Comparison of ENCODE assay signal across 1 cellular context in genomic region chr4:141860974-141861373, GRCh38.
TF ChIP-seq lines count a peak whose summit lies in the region.

No MANE protein-coding gene starts in this region.

TF ChIP-seq in WTC11, 78 proteins besides CTCF, POLR2A, EP300 and RAD21 (continued from another document):
- TF ChIP-seq, protein P1, sequence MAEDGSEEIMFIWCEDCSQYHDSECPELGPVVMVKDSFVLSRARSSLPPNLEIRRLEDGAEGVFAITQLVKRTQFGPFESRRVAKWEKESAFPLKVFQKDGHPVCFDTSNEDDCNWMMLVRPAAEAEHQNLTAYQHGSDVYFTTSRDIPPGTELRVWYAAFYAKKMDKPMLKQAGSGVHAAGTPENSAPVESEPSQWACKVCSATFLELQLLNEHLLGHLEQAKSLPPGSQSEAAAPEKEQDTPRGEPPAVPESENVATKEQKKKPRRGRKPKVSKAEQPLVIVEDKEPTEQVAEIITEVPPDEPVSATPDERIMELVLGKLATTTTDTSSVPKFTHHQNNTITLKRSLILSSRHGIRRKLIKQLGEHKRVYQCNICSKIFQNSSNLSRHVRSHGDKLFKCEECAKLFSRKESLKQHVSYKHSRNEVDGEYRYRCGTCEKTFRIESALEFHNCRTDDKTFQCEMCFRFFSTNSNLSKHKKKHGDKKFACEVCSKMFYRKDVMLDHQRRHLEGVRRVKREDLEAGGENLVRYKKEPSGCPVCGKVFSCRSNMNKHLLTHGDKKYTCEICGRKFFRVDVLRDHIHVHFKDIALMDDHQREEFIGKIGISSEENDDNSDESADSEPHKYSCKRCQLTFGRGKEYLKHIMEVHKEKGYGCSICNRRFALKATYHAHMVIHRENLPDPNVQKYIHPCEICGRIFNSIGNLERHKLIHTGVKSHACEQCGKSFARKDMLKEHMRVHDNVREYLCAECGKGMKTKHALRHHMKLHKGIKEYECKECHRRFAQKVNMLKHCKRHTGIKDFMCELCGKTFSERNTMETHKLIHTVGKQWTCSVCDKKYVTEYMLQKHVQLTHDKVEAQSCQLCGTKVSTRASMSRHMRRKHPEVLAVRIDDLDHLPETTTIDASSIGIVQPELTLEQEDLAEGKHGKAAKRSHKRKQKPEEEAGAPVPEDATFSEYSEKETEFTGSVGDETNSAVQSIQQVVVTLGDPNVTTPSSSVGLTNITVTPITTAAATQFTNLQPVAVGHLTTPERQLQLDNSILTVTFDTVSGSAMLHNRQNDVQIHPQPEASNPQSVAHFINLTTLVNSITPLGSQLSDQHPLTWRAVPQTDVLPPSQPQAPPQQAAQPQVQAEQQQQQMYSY (CRISPR knock-in tag; IDR thresholded peaks at IDR 0.05) = no peak
- TF ChIP-seq ZNF263 (CRISPR knock-in tag; IDR thresholded peaks at IDR 0.05; ENCODE audit: low read depth) = no peak
